In genomic region chr12:67331828-67332227, GRCh38 we compare ENCODE assay signal across 9 cellular contexts.
"Had no signal": no experiment of that assay in that cellular context is flagged by ENCODE, and none has a peak within 500 bp of the region (broad histone marks: within the 10 kb centered on the region; RNA-seq: fewer than 3 reads in every experiment).

No MANE protein-coding gene starts in this region.

- ATAC-seq: GM23338, HCT116 had no signal

- H3K4me3 ChIP-seq: GM23338, HAP-1 had no signal

- DNase-seq: H7, HFFc6, Karpas-422, KBM-7 had no signal

- H3K9me3 ChIP-seq: HAP-1 had no signal

- H3K4me2 ChIP-seq: GM23338, KMS-11 had no signal

- H3K27ac ChIP-seq: KMS-11 had no signal

- H3K4me1 ChIP-seq: HAP-1 had no signal

- FAIRE-seq: HTR-8/SVneo had no signal

- H3K36me3 ChIP-seq: HAP-1 had no signal

- H3K9ac ChIP-seq: KMS-11 had no signal

- H2AFZ ChIP-seq: GM23338 had no signal
